ENCODE assay signal across 29 cellular contexts in genomic region chr7:26574476-26574875, GRCh38.
DNase-seq lines count a peak whose midpoint lies in the region; ATAC-seq, FAIRE-seq and TF ChIP-seq lines count a peak whose summit lies in the region.
"Had no signal": no experiment of that assay in that cellular context is flagged by ENCODE, and none has a peak within 500 bp of the region (broad histone marks: within the 10 kb centered on the region; RNA-seq: fewer than 3 reads in every experiment).

No MANE protein-coding gene starts in this region.

- H3K27ac Mint-ChIP-seq in progenitor cell of endocrine pancreas: no peak overlapping the region
- no peak overlapping the region for H3K27ac Mint-ChIP-seq in CD4-positive, alpha-beta T cell
- H3K27ac Mint-ChIP-seq: activated T-cell treated with anti-CD3 and anti-CD28 coated beads, Interleukin-2, amount 50 U/mL, for 24 hours; CD14-positive monocyte; mesothelial cell of epicardium; naive thymus-derived CD8-positive, alpha-beta T cell had no signal

- TF ChIP-seq CTCF in RWPE2 (IDR thresholded peaks at IDR 0.05; ENCODE audit: poor library complexity, severe bottlenecking): no peak
- TF ChIP-seq CTCF in progenitor cell of endocrine pancreas (IDR thresholded peaks at IDR 0.05; ENCODE audit: unreplicated experiment): no peak
- TF ChIP-seq CTCF in CD4-positive, alpha-beta T cell (IDR thresholded peaks at IDR 0.05): no peak

- POLR2A ChIA-PET in CD4-positive, alpha-beta T cell (lab: Charles Lee): no interaction called here

- peaks cover 18% of the 10 kb centered on the region for H3K27me3 Mint-ChIP-seq in progenitor cell of endocrine pancreas
- H3K27me3 Mint-ChIP-seq in CD4-positive, alpha-beta T cell: peaks cover 15% of the 10 kb centered on the region

- peaks cover 2% of the 10 kb centered on the region for H3K36me3 Mint-ChIP-seq in progenitor cell of endocrine pancreas (ENCODE audit: insufficient read depth)
- H3K36me3 Mint-ChIP-seq in CD4-positive, alpha-beta T cell (ENCODE audit: low read depth): no peaks in the 10 kb centered on the region
- H3K36me3 Mint-ChIP-seq: CD14-positive monocyte had no signal

- H3K9me3 ChIP-seq in RWPE2 (ENCODE audit: severe bottlenecking): no peaks in the 10 kb centered on the region
- H3K9me3 ChIP-seq in CD4-positive, alpha-beta T cell (ENCODE audit: control insufficient read depth, low read length): no peaks in the 10 kb centered on the region
- H3K9me3 ChIP-seq: adrenal gland, pancreas had no signal

- H3K9me3 Mint-ChIP-seq in progenitor cell of endocrine pancreas (ENCODE audit: low read depth): peaks cover 13% of the 10 kb centered on the region
- H3K9me3 Mint-ChIP-seq in CD4-positive, alpha-beta T cell: no peaks in the 10 kb centered on the region
- H3K9me3 Mint-ChIP-seq: activated T-cell treated with anti-CD3 and anti-CD28 coated beads, Interleukin-2, amount 50 U/mL, for 24 hours had no signal

- CTCF ChIA-PET in CD4-positive, alpha-beta T cell (lab: Charles Lee): no interaction called here

- DNase-seq in Daoy (ENCODE audit: low read depth) (peak; percentile 83), HTR-8/SVneo (ENCODE audit: insufficient read length, low spot score) (peak; percentile 34), RWPE2 (ENCODE audit: low spot score) (no peak), islet precursor cell (peak; percentile 69), HT-29 (ENCODE audit: low spot score) (no peak), progenitor cell of endocrine pancreas (ENCODE audit: low spot score, unreplicated experiment) (no peak)
- DNase-seq in CD4-positive, alpha-beta T cell: no peak
- DNase-seq: activated CD8-positive, alpha-beta memory T cell treated with anti-CD3 and anti-CD28 coated beads for 24 hours; activated naive CD4-positive, alpha-beta T cell; activated T-cell treated with anti-CD3 and anti-CD28 coated beads, Interleukin-2, amount 50 U/mL, for 24 hours; adrenal gland; brain microvascular endothelial cell; DMS 273 treated with DMSO at 0.1 percent for 48 hours; effector memory CD4-positive, alpha-beta T cell; glutamatergic neuron; left cardiac atrium; naive thymus-derived CD8-positive, alpha-beta T cell; NCI-H1436; NCI-H2171 treated with DMSO at 0.1 percent for 48 hours; NCI-H748 treated with DMSO at 0.1 percent for 48 hours; pancreas; SHP77 treated with DMSO at 0.1 percent for 48 hours; T-helper 1 cell had no signal

- no peaks in the 10 kb centered on the region for H3K36me3 ChIP-seq in RWPE2 (ENCODE audit: low read depth)
- H3K36me3 ChIP-seq: adrenal gland, brain microvascular endothelial cell, pancreas had no signal

- no peaks in the 10 kb centered on the region for H3K4me1 ChIP-seq in RWPE2 (ENCODE audit: insufficient read depth, poor library complexity, severe bottlenecking)
- H3K4me1 ChIP-seq: adrenal gland, pancreas had no signal

- no peak for FAIRE-seq in HTR-8/SVneo (lab: Jason Lieb, UNC)
- FAIRE-seq: colon, GM12892, pancreas, TTC549 had no signal

- H3K27ac ChIP-seq in RWPE2 (ENCODE audit: poor library complexity, severe bottlenecking): no peak overlapping the region
- no peak overlapping the region for H3K27ac ChIP-seq in CD4-positive, alpha-beta T cell (ENCODE audit: low read depth, low read length)
- H3K27ac ChIP-seq: adrenal gland, brain microvascular endothelial cell, pancreas had no signal

- intact Hi-C loops in CD4-positive, alpha-beta T cell (cut with DNase I, micrococcal nuclease): no loop called here

- H3K4me3 ChIP-seq in RWPE2 (ENCODE audit: severe bottlenecking): no peak overlapping the region
- H3K4me3 ChIP-seq: adrenal gland, pancreas had no signal

- no peaks in the 10 kb centered on the region for H3K4me1 Mint-ChIP-seq in progenitor cell of endocrine pancreas (ENCODE audit: low read depth)
- no peaks in the 10 kb centered on the region for H3K4me1 Mint-ChIP-seq in CD4-positive, alpha-beta T cell (ENCODE audit: low read depth)
- H3K4me1 Mint-ChIP-seq: CD14-positive monocyte; naive thymus-derived CD8-positive, alpha-beta T cell had no signal

- peak; percentile 89 for ATAC-seq in RWPE2 (ENCODE audit: low read depth)
- ATAC-seq in HG03280 (IDR thresholded peaks at IDR 0.05; ENCODE audit: unreplicated experiment): no peak
- ATAC-seq in CD4-positive, alpha-beta T cell (ENCODE audit: poor library complexity): no peak
- ATAC-seq: left cardiac atrium; naive thymus-derived CD8-positive, alpha-beta T cell; pancreas had no signal

- no peaks in the 10 kb centered on the region for H3K27me3 ChIP-seq in RWPE2 (ENCODE audit: insufficient read depth, poor library complexity, severe bottlenecking)
- H3K27me3 ChIP-seq in CD4-positive, alpha-beta T cell (ENCODE audit: control insufficient read depth, insufficient read depth, low read length): peaks cover 4% of the 10 kb centered on the region
- H3K27me3 ChIP-seq: brain microvascular endothelial cell, pancreas had no signal

- H3K4me3 Mint-ChIP-seq in progenitor cell of endocrine pancreas (ENCODE audit: low read depth): no peak overlapping the region
- no peak overlapping the region for H3K4me3 Mint-ChIP-seq in CD4-positive, alpha-beta T cell
- H3K4me3 Mint-ChIP-seq: activated T-cell treated with anti-CD3 and anti-CD28 coated beads, Interleukin-2, amount 50 U/mL, for 24 hours; CD14-positive monocyte; mesothelial cell of epicardium; naive thymus-derived CD8-positive, alpha-beta T cell had no signal

Comparison
In these comparisons a context has a peak if more than half of its experiments do, and no peak if none do; other contexts are left out.
1. DNase-seq: peak in Daoy (single experiment), HTR-8/SVneo (single experiment) and islet precursor cell (single experiment); none in RWPE2 (single experiment), HT-29 (single experiment), progenitor cell of endocrine pancreas (single experiment) and CD4-positive, alpha-beta T cell (0 of 10).